ENCODE assay signal across 22 cellular contexts in genomic region chr1:48055854-48056253, GRCh38. TPM values are rescaled to one million over a fixed set of nuclear protein-coding genes. Genes with fewer than 3 reads are reported as not detected.
DNase-seq lines count a peak whose midpoint lies in the region; ATAC-seq and TF ChIP-seq lines count a peak whose summit lies in the region.
"Had no signal": no experiment of that assay in that cellular context is flagged by ENCODE, and none has a peak within 500 bp of the region (broad histone marks: within the 10 kb centered on the region; RNA-seq: fewer than 3 reads in every experiment).

No MANE protein-coding gene starts in this region.

- H3K27ac ChIP-seq in foreskin keratinocyte, result no peak overlapping the region
- H3K27ac ChIP-seq: neutrophil, stomach, upper lobe of right lung had no signal

- peak overlapping the region; percentile 7 for H3K27ac Mint-ChIP-seq in progenitor cell of endocrine pancreas
- H3K27ac Mint-ChIP-seq: dendritic cell treated with granulocyte-macrophage colony-stimulating factor and Interleukin-4, amounts not matched to agents 40 ng/mL and 50 ng/mL, for 4 days; HFFc6 had no signal

- H3K9me3 Mint-ChIP-seq in progenitor cell of endocrine pancreas (ENCODE audit: low read depth), result no peaks in the 10 kb centered on the region
- H3K9me3 Mint-ChIP-seq: dendritic cell treated with granulocyte-macrophage colony-stimulating factor and Interleukin-4, amounts not matched to agents 40 ng/mL and 50 ng/mL, for 4 days had no signal

- DNase-seq in NCI-H1436 (lab: John Stamatoyannopoulos, UW) (peak; percentile 36), NCI-H1436 treated with DMSO at 0.1 percent for 48 hours (lab: John Stamatoyannopoulos, UW) (no peak), NCI-H526 (lab: John Stamatoyannopoulos, UW) (peak; percentile 14 to 58), foreskin keratinocyte (no peak), progenitor cell of endocrine pancreas (ENCODE audit: low spot score, unreplicated experiment) (no peak), GM19240 (ENCODE audit: insufficient read length, low spot score) (no peak)
- DNase-seq: activated CD8-positive, alpha-beta memory T cell treated with anti-CD3 and anti-CD28 coated beads, Interleukin-2, amount 50 U/mL, for 48 hours; activated effector memory CD4-positive, alpha-beta T cell treated with anti-CD3 and anti-CD28 coated beads, Interleukin-2, amount 50 U/mL, for 16 hours; GDM1; HFFc6; hypothalamus; IMR-90; left ventricle myocardium superior; stimulated activated CD4-positive, alpha-beta T cell treated with anti-CD3 and anti-CD28 coated beads, Interleukin-4, amount 100 ng/mL, for 24 hours; stomach; upper lobe of right lung had no signal

- H3K27me3 ChIP-seq in foreskin keratinocyte, result peaks cover 3% of the 10 kb centered on the region
- H3K27me3 ChIP-seq: upper lobe of right lung had no signal

- H3K36me3 Mint-ChIP-seq in progenitor cell of endocrine pancreas (ENCODE audit: insufficient read depth), result no peaks in the 10 kb centered on the region

- TF ChIP-seq CTCF in foreskin keratinocyte (conservative IDR thresholded peaks at IDR 0.05) (no peak), progenitor cell of endocrine pancreas (IDR thresholded peaks at IDR 0.05; ENCODE audit: unreplicated experiment) (no peak)

- no peak overlapping the region for H3K4me3 Mint-ChIP-seq in progenitor cell of endocrine pancreas (ENCODE audit: low read depth)
- H3K4me3 Mint-ChIP-seq: dendritic cell treated with granulocyte-macrophage colony-stimulating factor and Interleukin-4, amounts not matched to agents 40 ng/mL and 50 ng/mL, for 4 days; HFFc6 had no signal

- ATAC-seq in foreskin keratinocyte (peak; percentile 7), GM19397 (IDR thresholded peaks at IDR 0.05; ENCODE audit: unreplicated experiment) (no peak), HG03108 (IDR thresholded peaks at IDR 0.05; ENCODE audit: unreplicated experiment) (no peak)
- ATAC-seq: left ventricle myocardium superior, upper lobe of right lung had no signal

- H3K4me1 Mint-ChIP-seq in progenitor cell of endocrine pancreas (ENCODE audit: low read depth), result peaks cover 57% of the 10 kb centered on the region

- H3K4me1 ChIP-seq in foreskin keratinocyte, result peaks cover 19% of the 10 kb centered on the region

- no peaks in the 10 kb centered on the region for H3K27me3 Mint-ChIP-seq in progenitor cell of endocrine pancreas

RNA-seq across cellular contexts. Expression of gene TRABD2B, which starts 58.7 kb away (rescaled TPM):
- total RNA-seq in foreskin keratinocyte, result 0.25 and 0.41 TPM in 2 replicates
- 0.33 and 0.53 TPM in 2 replicates for polyA plus RNA-seq in foreskin keratinocyte
- 11.8 and 14.5 TPM in 2 replicates for total RNA-seq in progenitor cell of endocrine pancreas
- total RNA-seq: HFFc6; IMR-90; T-helper 1 cell treated with Interleukin-12 subunit alpha and Interleukin-12 subunit beta and Interleukin-4 antibody, amounts not matched to agents 30 ng/mL and 1 ng/mL, for 36 hours had no signal
- polyA plus RNA-seq: BJ, IMR-90 had no signal

Comparison
In these comparisons a context has a peak if more than half of its experiments do, and no peak if none do; other contexts are left out.
1. DNase-seq: peak in NCI-H1436 (single experiment) and NCI-H526 (2 of 2); none in NCI-H1436 treated with DMSO at 0.1 percent for 48 hours (single experiment), foreskin keratinocyte (0 of 2), progenitor cell of endocrine pancreas (single experiment) and GM19240 (single experiment).